Comparison of ENCODE assay signal across 20 cellular contexts in the genomic region with DNA sequence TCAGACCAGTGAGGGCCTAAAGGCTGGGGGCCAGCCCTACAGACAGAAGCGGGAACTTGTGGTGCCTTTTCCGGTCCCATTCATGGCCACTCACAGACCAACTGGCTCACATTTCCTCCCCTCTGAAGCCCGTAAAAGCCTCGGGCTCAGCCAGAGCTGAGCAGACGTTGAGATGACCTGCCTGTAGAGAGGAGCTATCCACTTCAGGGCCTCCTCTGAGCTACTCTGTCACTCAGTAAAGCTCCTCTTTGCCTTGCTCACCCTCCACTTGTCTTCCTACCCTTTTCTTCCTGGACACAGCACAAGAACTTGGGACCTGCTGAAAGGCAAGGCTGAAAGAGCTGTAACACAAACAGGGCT. TPM values are rescaled to one million over a fixed set of nuclear protein-coding genes. Genes with fewer than 3 reads are reported as not detected.
A peak's percentile ranks its signal among the peaks of the same experiment; 100 is the strongest.
DNase-seq lines count a peak whose midpoint lies in the region; ATAC-seq, FAIRE-seq and TF ChIP-seq lines count a peak whose summit lies in the region.
"Had no signal": no experiment of that assay in that cellular context is flagged by ENCODE, and none has a peak within 500 bp of the region (broad histone marks: within the 10 kb centered on the region; RNA-seq: fewer than 3 reads in every experiment).

No MANE protein-coding gene starts in this region.

- H2BK12ac ChIP-seq in H1 (ENCODE audit: low read depth, low read length) = 0 out of 2 replicates have a peak overlapping the region, but pooled peaks have one; percentile 44

- H3K27ac ChIP-seq in HEK293 (ENCODE audit: extremely low read depth, low read depth, low read length) (no peak overlapping the region), H1 (ENCODE audit: low read depth, low read length) (no peak overlapping the region)
- H3K27ac ChIP-seq: PC-9, SJCRH30 had no signal

- H3K4me2 ChIP-seq in H1 (ENCODE audit: insufficient read depth in 1 of 2, low read depth in 2 of 2, low read length in 2 of 2) = no peak overlapping the region
- H3K4me2 ChIP-seq: PC-9 had no signal

- H3K4me3 ChIP-seq in H7 (ENCODE audit: insufficient read depth, low read depth, low read length) (no peak overlapping the region), HEK293 (ENCODE audit: low read depth, low read length) (no peak overlapping the region), H1 (ENCODE audit: extremely low read depth in 1 of 4, insufficient read depth in 2 of 4, low read depth in 3 of 4, low read length in 4 of 4) (no peak overlapping the region)
- H3K4me3 ChIP-seq: PC-9, SJCRH30 had no signal

- no peak overlapping the region for H3K23ac ChIP-seq in H1 (ENCODE audit: insufficient read length)

- peaks cover 4% of the 10 kb centered on the region for H3K79me1 ChIP-seq in H1 (ENCODE audit: low read depth, low read length)

- H3K36me3 ChIP-seq in H7 (replicated peaks; ENCODE audit: control insufficient read depth, insufficient read depth, low read length) = no peaks in the 10 kb centered on the region
- H3K36me3 ChIP-seq in HEK293 (ENCODE audit: control insufficient read depth in 2 of 2, insufficient read depth in 1 of 2, low read length in 2 of 2) = no peaks in the 10 kb centered on the region
- no peaks in the 10 kb centered on the region for H3K36me3 ChIP-seq in H1 (ENCODE audit: control insufficient read depth in 2 of 4, insufficient read depth in 4 of 4, low read length in 3 of 4)
- H3K36me3 ChIP-seq: SJCRH30 had no signal

- 83% methylated on average over 5 of the region's 5 CpGs; no CpG with 5 or more reads in 1 of the 2 experiments for WGBS in H1 (ENCODE audit: extremely low coverage in 1 of 2, insufficient coverage in 1 of 2, insufficient read length in 1 of 2, insufficient replicate concordance in 2 of 2, low coverage in 1 of 2, low lambda C conversion rate in 2 of 2, missing lambda C conversion rate in 1 of 2), 2 experiments

- peaks cover 0 to 95% of the 10 kb centered on the region in 2 experiments; a peak in 2 of 4 replicates for H3K79me2 ChIP-seq in H1 (ENCODE audit: control insufficient read depth in 1 of 2, insufficient read depth in 2 of 2, low read length in 2 of 2)

- no peak overlapping the region for H3K9ac ChIP-seq in H1 (replicated peaks in 1 of 4; ENCODE audit: extremely low read depth in 1 of 4, low read depth in 3 of 4, low read length in 3 of 4)

- H3K36me3 Mint-ChIP-seq in nephron progenitor cell (ENCODE audit: low read depth) = peaks cover 12% of the 10 kb centered on the region
- H3K36me3 Mint-ChIP-seq in type B pancreatic cell = peaks cover 5% of the 10 kb centered on the region

- no peaks in the 10 kb centered on the region for H3K23me2 ChIP-seq in H1 (ENCODE audit: low read depth, low read length)

- TF ChIP-seq CTCF in HEK293 (tag by site-specific recombination; IDR thresholded peaks at IDR 0.05) (no peak), H1 (IDR thresholded peaks at IDR 0.05; ENCODE audit: control extremely low read depth in 1 of 3, insufficient read depth in 1 of 3, low read depth in 1 of 3, low read length in 3 of 3) (no peak), nephron progenitor cell (IDR thresholded peaks at IDR 0.05) (no peak), type B pancreatic cell (conservative IDR thresholded peaks at IDR 0.05) (no peak)

- no peak overlapping the region for H2BK120ac ChIP-seq in H1 (replicated peaks; ENCODE audit: low read depth, low read length)

- peaks cover 12% of the 10 kb centered on the region for H3K9me3 Mint-ChIP-seq in nephron progenitor cell
- no peaks in the 10 kb centered on the region for H3K9me3 Mint-ChIP-seq in type B pancreatic cell

- no peak overlapping the region; the same call in 1 of the 2 replicates for H2BK15ac ChIP-seq in H1 (ENCODE audit: low read length)

- H3K56ac ChIP-seq in H1 (replicated peaks; ENCODE audit: insufficient read length, low read depth, low read length) = no peak overlapping the region

- peaks cover 4 to 12% of the 10 kb centered on the region in 2 experiments for H4K20me1 ChIP-seq in H1 (replicated peaks in 1 of 2; ENCODE audit: control insufficient read depth in 1 of 2, insufficient read depth in 2 of 2, low read length in 2 of 2)

- H3K4me3 Mint-ChIP-seq in nephron progenitor cell (no peak overlapping the region), type B pancreatic cell (no peak overlapping the region)

- H3K27ac Mint-ChIP-seq in nephron progenitor cell = peak overlapping the region; percentile 74
- H3K27ac Mint-ChIP-seq in type B pancreatic cell = no peak overlapping the region
- H3K27ac Mint-ChIP-seq: CD4-positive, CD25-positive, alpha-beta regulatory T cell had no signal

- no peak for TF ChIP-seq EP300 in H1 (IDR thresholded peaks at IDR 0.05; ENCODE audit: borderline replicate concordance in 1 of 2, low read depth in 2 of 2, low read length in 2 of 2)

- H2BK5ac ChIP-seq in H1 (ENCODE audit: low read depth, low read length) = no peak overlapping the region; the same call in 1 of the 2 replicates

- H4K8ac ChIP-seq in H1 (ENCODE audit: extremely low read depth, insufficient read depth, low read length) = no peak overlapping the region

- CTCF ChIA-PET in HEK293 (lab: Yijun Ruan, JAX) (no interaction called here), H1 (lab: Charles Lee; ENCODE audit: partially characterized antibody) (interaction anchor here (0.6 kb wide), 1 partner anchor 47 kb away, joined by 3 read pairs; no protein-coding TSS in a partner anchor)

- H2BK20ac ChIP-seq in H1 (ENCODE audit: low read length) = no peak overlapping the region

- H3K18ac ChIP-seq in H1 (ENCODE audit: extremely low read depth, low read length) = no peak overlapping the region

- H2AFZ ChIP-seq in H1 (ENCODE audit: low read length) = no peak overlapping the region
- H2AFZ ChIP-seq: PC-9 had no signal

- H3K4me1 Mint-ChIP-seq in nephron progenitor cell (peaks cover 27% of the 10 kb centered on the region), type B pancreatic cell (ENCODE audit: unreplicated experiment) (peaks cover 5% of the 10 kb centered on the region)

- H3K9me3 ChIP-seq in HEK293 (ENCODE audit: control insufficient read depth, insufficient read depth, low read depth, low read length) = no peaks in the 10 kb centered on the region
- H3K9me3 ChIP-seq in H1 (ENCODE audit: insufficient read depth in 2 of 2, low read depth in 1 of 2, low read length in 1 of 2) = no peaks in the 10 kb centered on the region
- H3K9me3 ChIP-seq: SJCRH30 had no signal

- DNase-seq in H7 (peak; percentile 18), H1 (ENCODE audit: low read depth in 1 of 2, low spot score in 2 of 2) (no peak), nephron progenitor cell (no peak), HTR-8/SVneo (ENCODE audit: insufficient read length, low spot score) (no peak), type B pancreatic cell (ENCODE audit: extremely low spot score, unreplicated experiment) (no peak)
- DNase-seq: CD4-positive, CD25-positive, alpha-beta regulatory T cell; EL; GF-D8; NCI-H1105; NCI-H146; NCI-H2029; NCI-H226; NCI-H510A treated with DMSO at 0.1 percent for 48 hours; NCI-H748 treated with DMSO at 0.1 percent for 48 hours; PC-9; RPMI8226; SJCRH30 had no signal

- ATAC-seq in GM18519 (IDR thresholded peaks at IDR 0.05; ENCODE audit: low FRiP score, unreplicated experiment) = no peak

- H3K27me3 Mint-ChIP-seq in nephron progenitor cell (ENCODE audit: low read depth, poor library complexity) (no peaks in the 10 kb centered on the region), type B pancreatic cell (no peaks in the 10 kb centered on the region)
- H3K27me3 Mint-ChIP-seq: CD4-positive, CD25-positive, alpha-beta regulatory T cell had no signal

- H4K91ac ChIP-seq in H1 (replicated peaks; ENCODE audit: insufficient read length, low read length) = no peak overlapping the region

- H3K27me3 ChIP-seq in H7 (ENCODE audit: control insufficient read depth, insufficient read depth, low read length) (no peaks in the 10 kb centered on the region), H1 (replicated peaks in 1 of 4; ENCODE audit: control insufficient read depth in 3 of 4, extremely low read depth in 1 of 4, insufficient read depth in 3 of 4, low read length in 3 of 4) (no peaks in the 10 kb centered on the region)
- H3K27me3 ChIP-seq: SJCRH30 had no signal

- POLR2A ChIA-PET in HEK293 (lab: Yijun Ruan, JAX) (no interaction called here), H1 (lab: Charles Lee; ENCODE audit: partially characterized antibody) (interaction anchor here (1.8 kb wide), 1 partner anchor 10 kb away, joined by 8 read pairs; no protein-coding TSS in a partner anchor)

- FAIRE-seq in H1 (lab: Jason Lieb, UNC) (no peak), HTR-8/SVneo (lab: Jason Lieb, UNC) (no peak)
- FAIRE-seq: H54 had no signal

- H3K4me1 ChIP-seq in HEK293 (ENCODE audit: control insufficient read depth, insufficient read depth, low read length) = no peaks in the 10 kb centered on the region
- H3K4me1 ChIP-seq in H1 (replicated peaks in 1 of 4; ENCODE audit: control insufficient read depth in 3 of 4, insufficient read depth in 4 of 4, low read length in 3 of 4) = peaks cover under 1 to 11% (median 6%) of the 10 kb centered on the region in 4 experiments; a peak in 6 of 7 replicates
- H3K4me1 ChIP-seq: SJCRH30 had no signal

- H2AK5ac ChIP-seq in H1 (ENCODE audit: low read depth, low read length) = no peak overlapping the region; the same call in 1 of the 2 replicates

- no peak overlapping the region for H3K14ac ChIP-seq in H1 (ENCODE audit: insufficient read length)

- no peak overlapping the region for H3K4ac ChIP-seq in H1 (replicated peaks; ENCODE audit: insufficient read length, low read depth, low read length)

- no peak for TF ChIP-seq RAD21 in H1 (IDR thresholded peaks at IDR 0.05 in 1 of 2, conservative IDR thresholded peaks at IDR 0.05 in 1 of 2; ENCODE audit: low read depth in 2 of 2, low read length in 2 of 2)

- no peak for TF ChIP-seq POLR2A in H1 (IDR thresholded peaks at IDR 0.05; ENCODE audit: control extremely low read depth in 1 of 2, low read depth in 2 of 2, low read length in 2 of 2)

- H4K5ac ChIP-seq in H1 (ENCODE audit: insufficient read length, low read depth, low read length) = no peak overlapping the region

TF ChIP-seq in HEK293, 187 proteins besides CTCF, POLR2A, EP300 and RAD21 (continues in another document):
- no peak for TF ChIP-seq SP3 (tag by site-specific recombination; IDR thresholded peaks at IDR 0.05)

TF ChIP-seq in H1, 55 proteins besides CTCF, POLR2A, EP300 and RAD21:
- TF ChIP-seq SIN3A (conservative IDR thresholded peaks at IDR 0.05 in 1 of 2, IDR thresholded peaks at IDR 0.05 in 1 of 2; ENCODE audit: low read depth in 1 of 2, low read length in 2 of 2) = no peak
TF ChIP-seq in H1: peak in this region for 0.

RNA-seq across cellular contexts. Expression of a gene that starts 53.5 kb away (rescaled TPM):
- total RNA-seq in H7 (2014; rRNA removed; shearing (Covaris generic)) = 33.5 and 40.7 TPM in 2 replicates
- 67.6 and 70.4 TPM in 2 replicates for total RNA-seq in H1 (2021; fragmentation: NEBNext Ultra II Directional; extraction: Animal tissue kit (Norgen Biotek cat#: 25700))
- 13.6 and 16.9 TPM in 2 replicates for polyA plus RNA-seq in H1 (2011; rRNA removed)
- 19.5 TPM for polyA plus RNA-seq in H1 (2011; cell fraction: cytosol; rRNA removed)
- polyA plus RNA-seq in H1 (2011; cell fraction: nucleus; rRNA removed) = 52.7 TPM
- 18.8 to 37.7 TPM (median 23.9 TPM) in 4 replicates for polyA plus RNA-seq in H1 (2012, experiment 1 of 2)
- 1.7 TPM for polyA plus RNA-seq in H1 (2012, experiment 2 of 2)
- 30.8 TPM for polyA plus RNA-seq in H1 (2013, experiment 1 of 2)
- 31.4 TPM for polyA plus RNA-seq in H1 (2013, experiment 2 of 2)
- 53.2 and 56.1 TPM in 2 replicates for polyA minus RNA-seq in H1 (2011; rRNA and poly(A)+ RNA removed)
- polyA minus RNA-seq in H1 (2011; cell fraction: cytosol; rRNA and poly(A)+ RNA removed) = 38.8 TPM
- 116 TPM for polyA minus RNA-seq in H1 (2011; cell fraction: nucleus; rRNA and poly(A)+ RNA removed)
- 55.1 and 71.0 TPM in 2 replicates for total RNA-seq in type B pancreatic cell (ENCODE audit: low replicate concordance)
